11 cellular contexts compared by ENCODE assay signal in genomic region chr7:29442146-29442545, GRCh38.
DNase-seq lines count a peak whose midpoint lies in the region; ATAC-seq lines count a peak whose summit lies in the region.
"Had no signal": no experiment of that assay in that cellular context is flagged by ENCODE, and none has a peak within 500 bp of the region (broad histone marks: within the 10 kb centered on the region; RNA-seq: fewer than 3 reads in every experiment).

No MANE protein-coding gene starts in this region.

- H3K9me3 ChIP-seq in SJCRH30 (replicated peaks): no peaks in the 10 kb centered on the region

- no peak overlapping the region for H3K27ac ChIP-seq in SJCRH30

- no peaks in the 10 kb centered on the region for H3K27me3 ChIP-seq in SJCRH30

- no peaks in the 10 kb centered on the region for H3K4me1 Mint-ChIP-seq in stimulated activated naive CD8-positive, alpha-beta T cell treated with anti-CD3 and anti-CD28 coated beads, Interleukin-15, amount 100 ng/mL, for 72 hours
- H3K4me1 Mint-ChIP-seq: activated naive CD4-positive, alpha-beta T cell treated with anti-CD3 and anti-CD28 coated beads, Interleukin-2, amount 10 ng/mL, durations not matched to agents 7 days and 5 days had no signal

- H3K4me1 ChIP-seq in SJCRH30: peaks cover 11% of the 10 kb centered on the region

- no peak for ATAC-seq in stimulated activated naive CD8-positive, alpha-beta T cell treated with anti-CD3 and anti-CD28 coated beads, Interleukin-15, amount 100 ng/mL, for 72 hours
- no peak for ATAC-seq in HG03565 (IDR thresholded peaks at IDR 0.05; ENCODE audit: unreplicated experiment)
- ATAC-seq: natural killer cell treated with Interleukin-12 subunit alpha and Interleukin-12 subunit beta and Interleukin-15 and Interleukin-18, amount 100 ng/mL, for 72 hours had no signal

- no peak overlapping the region for H3K4me3 Mint-ChIP-seq in stimulated activated naive CD8-positive, alpha-beta T cell treated with anti-CD3 and anti-CD28 coated beads, Interleukin-15, amount 100 ng/mL, for 72 hours
- H3K4me3 Mint-ChIP-seq: activated naive CD4-positive, alpha-beta T cell treated with anti-CD3 and anti-CD28 coated beads, Interleukin-2, amount 10 ng/mL, durations not matched to agents 7 days and 5 days; CD4-positive, alpha-beta T cell; natural killer cell treated with Interleukin-12 subunit alpha and Interleukin-12 subunit beta and Interleukin-15 and Interleukin-18, amount 100 ng/mL, for 72 hours had no signal

- peaks cover 8% of the 10 kb centered on the region for H3K27me3 Mint-ChIP-seq in stimulated activated naive CD8-positive, alpha-beta T cell treated with anti-CD3 and anti-CD28 coated beads, Interleukin-15, amount 100 ng/mL, for 72 hours
- H3K27me3 Mint-ChIP-seq: CD4-positive, alpha-beta T cell; natural killer cell treated with Interleukin-12 subunit alpha and Interleukin-12 subunit beta and Interleukin-15 and Interleukin-18, amount 100 ng/mL, for 72 hours had no signal

- DNase-seq in DMS53 (lab: John Stamatoyannopoulos, UW): peak; percentile 69
- peak; percentile 34 for DNase-seq in NCI-H146 treated with DMSO at 0.1 percent for 48 hours (lab: John Stamatoyannopoulos, UW; ENCODE audit: unreplicated experiment)
- DNase-seq in SJCRH30: peak; percentile 54 to 80
- peak; percentile 77 for DNase-seq in iris pigment epithelial cell (ENCODE audit: low read depth)
- DNase-seq in stimulated activated naive CD8-positive, alpha-beta T cell treated with anti-CD3 and anti-CD28 coated beads, Interleukin-15, amount 100 ng/mL, for 72 hours: no peak
- DNase-seq in GF-D8 (lab: John Stamatoyannopoulos, UW): no peak
- no peak for DNase-seq in mucosa of gallbladder (ENCODE audit: low spot score)
- DNase-seq: activated naive CD4-positive, alpha-beta T cell treated with anti-CD3 and anti-CD28 coated beads, Interleukin-2, amount 10 ng/mL, durations not matched to agents 7 days and 5 days; CD4-positive, alpha-beta T cell had no signal

- H3K9me3 Mint-ChIP-seq in stimulated activated naive CD8-positive, alpha-beta T cell treated with anti-CD3 and anti-CD28 coated beads, Interleukin-15, amount 100 ng/mL, for 72 hours: no peaks in the 10 kb centered on the region
- H3K9me3 Mint-ChIP-seq: activated naive CD4-positive, alpha-beta T cell treated with anti-CD3 and anti-CD28 coated beads, Interleukin-2, amount 10 ng/mL, durations not matched to agents 7 days and 5 days; CD4-positive, alpha-beta T cell; natural killer cell treated with Interleukin-12 subunit alpha and Interleukin-12 subunit beta and Interleukin-15 and Interleukin-18, amount 100 ng/mL, for 72 hours had no signal

- H3K36me3 ChIP-seq in SJCRH30: no peaks in the 10 kb centered on the region

- no peak overlapping the region for H3K27ac Mint-ChIP-seq in stimulated activated naive CD8-positive, alpha-beta T cell treated with anti-CD3 and anti-CD28 coated beads, Interleukin-15, amount 100 ng/mL, for 72 hours
- H3K27ac Mint-ChIP-seq: activated naive CD4-positive, alpha-beta T cell treated with anti-CD3 and anti-CD28 coated beads, Interleukin-2, amount 10 ng/mL, durations not matched to agents 7 days and 5 days; CD4-positive, alpha-beta T cell; natural killer cell treated with Interleukin-12 subunit alpha and Interleukin-12 subunit beta and Interleukin-15 and Interleukin-18, amount 100 ng/mL, for 72 hours had no signal

- H3K4me3 ChIP-seq in SJCRH30: no peak overlapping the region

Comparison
In these comparisons a context has a peak if more than half of its experiments do, and no peak if none do; other contexts are left out.
1. DNase-seq: peak in DMS53 (single experiment), NCI-H146 treated with DMSO at 0.1 percent for 48 hours (single experiment), SJCRH30 (2 of 2) and iris pigment epithelial cell (single experiment); none in stimulated activated naive CD8-positive, alpha-beta T cell treated with anti-CD3 and anti-CD28 coated beads, Interleukin-15, amount 100 ng/mL, for 72 hours (0 of 2), GF-D8 (single experiment) and mucosa of gallbladder (single experiment).